Comparison of ENCODE assay signal across 8 cellular contexts in genomic region chr9:128829477-128830251, GRCh38.
DNase-seq lines count a peak whose midpoint lies in the region; ATAC-seq lines count a peak whose summit lies in the region.

SPOUT1 (minus strand) TSS chr9:128829794; CDS start chr9:128829780, 14 bp downstream.

- DNase-seq in AG08396 (ENCODE audit: low spot score) (peak; percentile 98), NCI-H345 treated with DMSO at 0.1 percent for 48 hours (lab: John Stamatoyannopoulos, UW; ENCODE audit: unreplicated experiment) (peak; percentile 95), cerebellar cortex (ENCODE audit: low spot score) (peak; percentile 94), islet precursor cell (peak; percentile 98)
- DNase-seq in stimulated activated CD4-positive, alpha-beta T cell treated with anti-CD3 and anti-CD28 coated beads, Interleukin-12 subunit alpha, Interleukin-12 subunit beta, amount 100 ng/mL, for 48 hours (ENCODE audit: low read depth in 2 of 3, low spot score in 1 of 3) = peak; percentile 88 to 93 (median 92)

- ATAC-seq in GM19023 (IDR thresholded peaks at IDR 0.05; ENCODE audit: unreplicated experiment) = peak; percentile 97
- ATAC-seq in HG03280 (IDR thresholded peaks at IDR 0.05; ENCODE audit: unreplicated experiment) = peak; percentile 96
- peak; percentile 98 to 99 for ATAC-seq in activated CD4-positive, CD25-positive, alpha-beta regulatory T cell treated with anti-CD3 and anti-CD28 coated beads, Interleukin-2, amount 50 U/mL, for 24 hours

Comparison
In these comparisons a context has a peak if more than half of its experiments do, and no peak if none do; other contexts are left out.
1. Peak in every context shown above with its lines: DNase-seq and ATAC-seq.